Comparison of ENCODE assay signal across 14 cellular contexts in the genomic region with DNA sequence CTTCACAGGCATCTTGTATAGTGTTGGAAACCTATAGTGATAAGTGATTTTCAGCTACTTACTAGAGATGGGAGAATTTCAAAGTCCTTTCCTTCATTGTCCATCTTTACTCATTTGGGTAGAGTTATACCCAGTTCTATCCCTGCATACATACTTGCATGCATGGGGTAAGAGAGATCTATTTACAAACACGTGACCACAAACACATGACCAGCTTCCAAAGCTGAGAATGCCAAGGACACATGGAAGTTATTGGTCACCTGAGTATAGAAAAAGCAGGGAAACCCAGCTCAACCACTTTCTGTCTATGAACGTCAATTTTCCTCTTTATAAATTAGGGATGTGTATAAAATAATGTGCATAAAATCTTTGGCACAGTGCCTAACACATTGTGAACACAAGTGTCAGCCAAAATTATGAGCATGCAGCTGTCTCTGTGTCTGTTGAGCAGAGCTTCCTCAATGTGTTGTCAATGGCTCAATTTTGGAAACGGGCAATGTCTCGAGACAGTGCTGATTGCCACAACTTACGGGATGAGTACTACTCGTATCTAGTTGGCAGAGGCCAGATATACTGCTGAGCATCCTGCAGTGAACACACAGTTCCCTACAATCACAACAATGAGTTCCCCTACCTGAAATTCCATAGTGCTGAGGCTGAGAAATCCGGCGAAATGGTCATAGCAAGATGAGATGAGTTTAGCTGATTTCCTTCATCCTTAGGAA. TPM values are rescaled to one million over a fixed set of nuclear protein-coding genes. Genes with fewer than 3 reads are reported as not detected.
DNase-seq lines count a peak whose midpoint lies in the region; ATAC-seq, FAIRE-seq and TF ChIP-seq lines count a peak whose summit lies in the region.
"Had no signal": no experiment of that assay in that cellular context is flagged by ENCODE, and none has a peak within 500 bp of the region (broad histone marks: within the 10 kb centered on the region; RNA-seq: fewer than 3 reads in every experiment).

No MANE protein-coding gene starts in this region.

- POLR2A ChIA-PET in HepG2 (lab: Yijun Ruan, JAX): no interaction called here
- POLR2A ChIA-PET in naive thymus-derived CD4-positive, alpha-beta T cell (lab: Charles Lee): no interaction called here

- H3K4me1 Mint-ChIP-seq in nephron: peaks cover 62% of the 10 kb centered on the region
- no peaks in the 10 kb centered on the region for H3K4me1 Mint-ChIP-seq in naive thymus-derived CD4-positive, alpha-beta T cell

- intact Hi-C loops in HepG2 (cut with micrococcal nuclease; ENCODE audit: unreplicated experiment) (loop anchor here (10.0 kb wide), 1 partner anchor 566 kb away; no protein-coding TSS in a partner anchor), right lobe of liver (cut with DNase I) (no loop called here), colonic mucosa (cut with DNase I) (loop anchor here (5.0 kb wide), 1 partner anchor 104 kb away; a partner anchor contains a TSS)
- intact Hi-C loops in naive thymus-derived CD4-positive, alpha-beta T cell (cut with micrococcal nuclease): no loop called here

- H3K4me3 Mint-ChIP-seq in nephron: no peak overlapping the region
- H3K4me3 Mint-ChIP-seq in naive thymus-derived CD4-positive, alpha-beta T cell: no peak overlapping the region
- H3K4me3 Mint-ChIP-seq: T-helper 1 cell treated with Interleukin-12 subunit alpha and Interleukin-12 subunit beta and Interleukin-4 antibody, amounts not matched to agents 30 μg/mL and 1 μg/mL, for 36 hours had no signal

- no peaks in the 10 kb centered on the region for H3K9me3 Mint-ChIP-seq in nephron
- H3K9me3 Mint-ChIP-seq in naive thymus-derived CD4-positive, alpha-beta T cell: no peaks in the 10 kb centered on the region
- H3K9me3 Mint-ChIP-seq: T-helper 1 cell treated with Interleukin-12 subunit alpha and Interleukin-12 subunit beta and Interleukin-4 antibody, amounts not matched to agents 30 μg/mL and 1 μg/mL, for 36 hours had no signal

- no peak overlapping the region for H3K4me3 ChIP-seq in HepG2 (replicated peaks in 1 of 3; ENCODE audit: insufficient read depth in 1 of 3, low read depth in 2 of 3, low read length in 3 of 3)
- no peak overlapping the region for H3K4me3 ChIP-seq in right lobe of liver
- H3K4me3 ChIP-seq in colonic mucosa: no peak overlapping the region
- H3K4me3 ChIP-seq in naive thymus-derived CD4-positive, alpha-beta T cell (ENCODE audit: low read length): no peak overlapping the region
- H3K4me3 ChIP-seq: uterus had no signal

- TF ChIP-seq CTCF in HepG2 (CRISPR knock-in tag; IDR thresholded peaks at IDR 0.05) (no peak), right lobe of liver (IDR thresholded peaks at IDR 0.05) (no peak), colonic mucosa (IDR thresholded peaks at IDR 0.05) (no peak), nephron (IDR thresholded peaks at IDR 0.05; ENCODE audit: unreplicated experiment in 3 of 3) (no peak)

- H3K27ac Mint-ChIP-seq in nephron: peak overlapping the region; percentile 43 to 68 (median 62)
- H3K27ac Mint-ChIP-seq in naive thymus-derived CD4-positive, alpha-beta T cell: no peak overlapping the region
- H3K27ac Mint-ChIP-seq: T-helper 1 cell treated with Interleukin-12 subunit alpha and Interleukin-12 subunit beta and Interleukin-4 antibody, amounts not matched to agents 30 μg/mL and 1 μg/mL, for 36 hours had no signal

- TF ChIP-seq POLR2A in HepG2 (IDR thresholded peaks at IDR 0.05; ENCODE audit: insufficient read depth in 1 of 2, low read depth in 2 of 2, low read length in 2 of 2) (no peak), right lobe of liver (IDR thresholded peaks at IDR 0.05) (no peak)

- H4K20me1 ChIP-seq in HepG2 (ENCODE audit: insufficient read depth, low read length): no peaks in the 10 kb centered on the region

- H3K27ac ChIP-seq in HepG2 (ENCODE audit: extremely low read length, insufficient read depth, low read length): no peak overlapping the region
- peak overlapping the region in 1 of 3 donors; percentile 38 for H3K27ac ChIP-seq in right lobe of liver
- H3K27ac ChIP-seq in colonic mucosa: peak overlapping the region; percentile 54
- H3K27ac ChIP-seq in naive thymus-derived CD4-positive, alpha-beta T cell (ENCODE audit: low read depth, low read length): no peak overlapping the region

- H3K27me3 Mint-ChIP-seq in nephron (ENCODE audit: low read depth): no peaks in the 10 kb centered on the region
- peaks cover 0 to 20% (median 3%) of the 10 kb centered on the region in 5 donors for H3K27me3 Mint-ChIP-seq in naive thymus-derived CD4-positive, alpha-beta T cell

- CTCF ChIA-PET in HepG2 (lab: Yijun Ruan, JAX; ENCODE audit: low intra/inter-chr PET ratio, low total read pairs): no interaction called here
- CTCF ChIA-PET in naive thymus-derived CD4-positive, alpha-beta T cell (lab: Charles Lee): no interaction called here

- H3K9me3 ChIP-seq in HepG2 (ENCODE audit: low read length) (no peaks in the 10 kb centered on the region), right lobe of liver (no peaks in the 10 kb centered on the region), colonic mucosa (no peaks in the 10 kb centered on the region)
- H3K9me3 ChIP-seq in naive thymus-derived CD4-positive, alpha-beta T cell (ENCODE audit: control insufficient read depth in 2 of 3, low read length in 3 of 3): no peaks in the 10 kb centered on the region
- H3K9me3 ChIP-seq: uterus had no signal

- no peak overlapping the region for H2AFZ ChIP-seq in HepG2 (ENCODE audit: low read length)

- in situ Hi-C loops in HepG2 (cut with HindIII; ENCODE audit: extremely low pct_ligation_motif_present, low pct_unique_long_range_greater_than_20kb): no loop called here

- ATAC-seq in HepG2 (no peak), right lobe of liver (no peak), HG02970 (IDR thresholded peaks at IDR 0.05; ENCODE audit: low FRiP score, unreplicated experiment) (no peak)
- ATAC-seq in naive thymus-derived CD4-positive, alpha-beta T cell: no peak

- H3K9ac ChIP-seq in HepG2 (ENCODE audit: insufficient read depth, low read depth, low read length) (no peak overlapping the region), colonic mucosa (ENCODE audit: low read depth in 2 of 2, low read length in 2 of 2) (no peak overlapping the region)

- DNase-seq in HepG2 (ENCODE audit: low spot score) (no peak), right lobe of liver (no peak), colonic mucosa (no peak), NCI-H2227 (lab: John Stamatoyannopoulos, UW; ENCODE audit: unreplicated experiment) (no peak), globus pallidus (ENCODE audit: low spot score) (no peak)
- DNase-seq in naive thymus-derived CD4-positive, alpha-beta T cell: no peak
- DNase-seq: activated CD4-positive, alpha-beta T cell treated with anti-CD3 and anti-CD28 coated beads, Interleukin-2, amount 50 U/mL, for 1 hour; foreskin melanocyte; KG1 had no signal

- no peak overlapping the region for H3K4me2 ChIP-seq in HepG2 (ENCODE audit: low read depth, low read length)

- TF ChIP-seq RAD21 in HepG2 (CRISPR knock-in tag; IDR thresholded peaks at IDR 0.05): no peak

- H3K79me2 ChIP-seq in HepG2 (ENCODE audit: insufficient read depth, low read length): no peaks in the 10 kb centered on the region

- H3K36me3 Mint-ChIP-seq in nephron (ENCODE audit: low read depth): no peaks in the 10 kb centered on the region
- H3K36me3 Mint-ChIP-seq in naive thymus-derived CD4-positive, alpha-beta T cell: no peaks in the 10 kb centered on the region

- H3K27me3 ChIP-seq in HepG2 (ENCODE audit: control insufficient read depth in 1 of 2, insufficient read depth in 2 of 2, low read length in 2 of 2) (no peaks in the 10 kb centered on the region), right lobe of liver (no peaks in the 10 kb centered on the region), colonic mucosa (no peaks in the 10 kb centered on the region)
- no peaks in the 10 kb centered on the region for H3K27me3 ChIP-seq in naive thymus-derived CD4-positive, alpha-beta T cell (ENCODE audit: control insufficient read depth in 2 of 2, insufficient read depth in 2 of 2, low read length in 2 of 2)
- H3K27me3 ChIP-seq: uterus had no signal

- TF ChIP-seq EP300 in HepG2 (IDR thresholded peaks at IDR 0.05; ENCODE audit: low read depth in 2 of 2, low read length in 2 of 2) (no peak), HepG2 (CRISPR knock-in tag; IDR thresholded peaks at IDR 0.05; ENCODE audit: borderline replicate concordance) (no peak)

- BruUV-seq in HepG2 (replicated peaks; lab: Mats Ljungman, UMichigan): no TSS peak

- H3K4me1 ChIP-seq in HepG2 (ENCODE audit: insufficient read depth, low read length) (no peaks in the 10 kb centered on the region), right lobe of liver (peaks cover 0 to 51% (median 24%) of the 10 kb centered on the region in 4 donors), colonic mucosa (peaks cover 8% of the 10 kb centered on the region)
- H3K4me1 ChIP-seq in naive thymus-derived CD4-positive, alpha-beta T cell (ENCODE audit: control insufficient read depth in 2 of 2, insufficient read depth in 2 of 2, low read length in 2 of 2): no peaks in the 10 kb centered on the region
- H3K4me1 ChIP-seq: uterus had no signal

- FAIRE-seq in HepG2 (lab: Jason Lieb, UNC): no peak

- WGBS in HepG2 (ENCODE audit: low lambda C conversion rate): 39% methylated on average over 8 of the region's 8 CpGs
- 73% methylated on average over 5 of the region's 8 CpGs for WGBS in right lobe of liver (ENCODE audit: insufficient coverage, low coverage, low lambda C conversion rate, missing lambda C conversion rate)

- H3K36me3 ChIP-seq in HepG2 (replicated peaks in 1 of 2; ENCODE audit: control insufficient read depth in 1 of 2, insufficient read depth in 2 of 2, low read length in 2 of 2): no peaks in the 10 kb centered on the region
- H3K36me3 ChIP-seq in right lobe of liver: no peaks in the 10 kb centered on the region
- H3K36me3 ChIP-seq in colonic mucosa: no peaks in the 10 kb centered on the region
- no peaks in the 10 kb centered on the region for H3K36me3 ChIP-seq in naive thymus-derived CD4-positive, alpha-beta T cell (ENCODE audit: control insufficient read depth in 2 of 3, insufficient read depth in 3 of 3, low read length in 3 of 3)
- H3K36me3 ChIP-seq: uterus had no signal

RNA-seq across cellular contexts. Expression of a gene that starts 44.9 kb away (rescaled TPM):
- total RNA-seq in HepG2 (2016; rRNA removed; fragmentation: Illumina TruSeq; extraction: Trizol): 0.49 and 0.67 TPM in 2 replicates
- total RNA-seq in HepG2 (2016; cell fraction: cytosol; rRNA removed; fragmentation: Illumina TruSeq; extraction: Trizol; ENCODE audit: low read depth): 0.35 TPM in 1 of 2 replicates, not detected in the other
- 0.30 and 0.31 TPM in 2 replicates for total RNA-seq in HepG2 (2016; cell fraction: insoluble cytoplasmic fraction; rRNA removed; fragmentation: Illumina TruSeq; extraction: Trizol)
- total RNA-seq in HepG2 (2016; cell fraction: membrane; rRNA removed; fragmentation: Illumina TruSeq; extraction: Trizol): 0.25 and 0.45 TPM in 2 replicates
- 0.38 TPM in 1 of 2 replicates, not detected in the other for total RNA-seq in HepG2 (2016; cell fraction: nucleus; rRNA removed; fragmentation: Illumina TruSeq; extraction: Trizol)
- 0.47 and 0.53 TPM in 2 replicates for polyA plus RNA-seq in HepG2 (2011; rRNA removed)
- polyA plus RNA-seq in HepG2 (2011; cell fraction: cytosol; rRNA removed): 0.40 and 0.47 TPM in 2 replicates
- 0.21 TPM in 1 of 2 replicates, not detected in the other for polyA plus RNA-seq in HepG2 (2011; cell fraction: nucleus; rRNA removed)
- polyA plus RNA-seq in HepG2 (2012): 0.15 and 0.44 TPM in 2 replicates
- 0.35 and 0.50 TPM in 2 replicates for polyA plus RNA-seq in HepG2 (2016; cell fraction: cytosol; fragmentation: Illumina TruSeq; extraction: Trizol; ENCODE audit: low read depth)
- polyA plus RNA-seq in HepG2 (2016; cell fraction: insoluble cytoplasmic fraction; fragmentation: Illumina TruSeq; extraction: Trizol; ENCODE audit: low read depth): 0.70 and 1.2 TPM in 2 replicates
- polyA plus RNA-seq in HepG2 (2016; cell fraction: membrane; fragmentation: Illumina TruSeq; extraction: Trizol; ENCODE audit: low read depth): 0.61 and 0.80 TPM in 2 replicates
- polyA plus RNA-seq in HepG2 (2016; cell fraction: nucleus; fragmentation: Illumina TruSeq; extraction: Trizol; ENCODE audit: insufficient read depth, low read depth): 0.41 TPM in 1 of 2 replicates, not detected in the other
- polyA minus RNA-seq in HepG2 (2011; rRNA and poly(A)+ RNA removed; ENCODE audit: low replicate concordance): 0.88 and 7.0 TPM in 2 replicates
- polyA minus RNA-seq in HepG2 (2011; cell fraction: cytosol; rRNA and poly(A)+ RNA removed): not detected in 2 replicates
- polyA minus RNA-seq in HepG2 (2011; cell fraction: nucleus; rRNA and poly(A)+ RNA removed): 0.25 TPM in 1 of 2 replicates, not detected in the other
- total RNA-seq in right lobe of liver: 100 to 1,000 TPM in 2 of 6 experiments, 10 to 100 TPM in 4; 36.8 to 119 (median 47.7) TPM
- total RNA-seq in colonic mucosa: 10 to 100 TPM; 15.5 to 16.9 TPM
- total RNA-seq in naive thymus-derived CD4-positive, alpha-beta T cell: under 1 TPM in 1 of 5 experiments, not detected in 4; 0.15 TPM
- under 1 TPM; 0.56 to 0.67 TPM for polyA plus RNA-seq in naive thymus-derived CD4-positive, alpha-beta T cell
- total RNA-seq: OCI-LY7 had no signal

Comparison
In these comparisons a context has a peak if more than half of its experiments do, and no peak if none do; other contexts are left out.
1. RNA of a gene that starts 44.9 kb away (total RNA-seq): 36.8 to 119 TPM in right lobe of liver and 15.5 to 16.9 TPM in colonic mucosa; 0.25 to 0.67 TPM in HepG2 and 0.15 TPM in naive thymus-derived CD4-positive, alpha-beta T cell; every median in the first group is over 4 times any median in the second.
2. intact Hi-C loops: an anchor here in HepG2 (10.0 kb wide) and colonic mucosa (5.0 kb wide); none called in right lobe of liver and naive thymus-derived CD4-positive, alpha-beta T cell.
3. H3K27ac Mint-ChIP-seq: peak in nephron (3 of 3); none in naive thymus-derived CD4-positive, alpha-beta T cell (0 of 9).